In genomic region chr17:59607817-59608403, GRCh38 we compare ENCODE assay signal across 11 cellular contexts. TPM values are rescaled to one million over a fixed set of nuclear protein-coding genes. Genes with fewer than 3 reads are reported as not detected.
DNase-seq lines count a peak whose midpoint lies in the region; ATAC-seq and TF ChIP-seq lines count a peak whose summit lies in the region.
"Had no signal": no experiment of that assay in that cellular context is flagged by ENCODE, and none has a peak within 500 bp of the region (broad histone marks: within the 10 kb centered on the region; RNA-seq: fewer than 3 reads in every experiment).

No MANE protein-coding gene starts in this region.

- H3K36me3 Mint-ChIP-seq in activated naive CD4-positive, alpha-beta T cell treated with anti-CD3 and anti-CD28 coated beads for 36 hours (ENCODE audit: low read depth) = peaks cover 6% of the 10 kb centered on the region
- peaks cover 25% of the 10 kb centered on the region for H3K36me3 Mint-ChIP-seq in neural progenitor cell

- H2AFZ ChIP-seq in Loucy (ENCODE audit: low read length) (no peak overlapping the region), neural progenitor cell (replicated peaks) (no peak overlapping the region)

- H3K4me3 ChIP-seq in GM12864 (ENCODE audit: low read depth, low read length) (no peak overlapping the region), Loucy (ENCODE audit: low read length, poor library complexity, severe bottlenecking) (no peak overlapping the region), neural progenitor cell (no peak overlapping the region)

- CTCF ChIA-PET in activated naive CD4-positive, alpha-beta T cell treated with anti-CD3 and anti-CD28 coated beads for 36 hours (lab: Charles Lee) = interaction anchor here (0.6 to 1.8 kb wide), 5 partner anchors 11 to 86 kb away, joined by 3 to 5 read pairs (median 4); no protein-coding TSS in a partner anchor

- DNase-seq in GM12864 (ENCODE audit: low read depth) (no peak), neural progenitor cell (ENCODE audit: low spot score) (peak; percentile 14), NCI-H524 treated with DMSO at 0.1 percent for 48 hours (lab: John Stamatoyannopoulos, UW) (no peak), NCI-H2107 (lab: John Stamatoyannopoulos, UW) (no peak), NCI-H2171 treated with DMSO at 0.1 percent for 48 hours (lab: John Stamatoyannopoulos, UW) (no peak)
- peak; percentile 63 for DNase-seq in activated naive CD4-positive, alpha-beta T cell treated with anti-CD3 and anti-CD28 coated beads for 36 hours
- DNase-seq: activated CD4-positive, CD25-positive, alpha-beta regulatory T cell; NCI-H446 treated with DMSO at 0.1 percent for 48 hours had no signal

- H3K9me3 ChIP-seq in Loucy (ENCODE audit: insufficient read depth, low read depth, low read length) = no peaks in the 10 kb centered on the region
- H3K9me3 ChIP-seq in neural progenitor cell (ENCODE audit: low read depth) = no peaks in the 10 kb centered on the region

- H3K27me3 ChIP-seq in Loucy (ENCODE audit: insufficient read depth, low read length, poor library complexity, severe bottlenecking) = no peaks in the 10 kb centered on the region
- H3K27me3 ChIP-seq in neural progenitor cell = no peaks in the 10 kb centered on the region

- no peak overlapping the region for H3K27ac ChIP-seq in neural progenitor cell

- H3K4me3 Mint-ChIP-seq in activated naive CD4-positive, alpha-beta T cell treated with anti-CD3 and anti-CD28 coated beads for 36 hours = no peak overlapping the region
- no peak overlapping the region for H3K4me3 Mint-ChIP-seq in neural progenitor cell
- H3K4me3 Mint-ChIP-seq: memory B cell had no signal

- H3K27me3 Mint-ChIP-seq in activated naive CD4-positive, alpha-beta T cell treated with anti-CD3 and anti-CD28 coated beads for 36 hours (ENCODE audit: low read depth) = no peaks in the 10 kb centered on the region
- H3K27me3 Mint-ChIP-seq in neural progenitor cell (ENCODE audit: insufficient read depth, low read depth) = no peaks in the 10 kb centered on the region
- H3K27me3 Mint-ChIP-seq: memory B cell had no signal

- H3K79me2 ChIP-seq in Loucy (ENCODE audit: insufficient read depth, low read length) (no peaks in the 10 kb centered on the region), neural progenitor cell (ENCODE audit: low read depth) (no peaks in the 10 kb centered on the region)

- ATAC-seq in GM19324 (IDR thresholded peaks at IDR 0.05; ENCODE audit: low FRiP score, unreplicated experiment) = no peak

- H3K27ac Mint-ChIP-seq in activated naive CD4-positive, alpha-beta T cell treated with anti-CD3 and anti-CD28 coated beads for 36 hours = no peak overlapping the region
- no peak overlapping the region for H3K27ac Mint-ChIP-seq in neural progenitor cell
- H3K27ac Mint-ChIP-seq: memory B cell had no signal

- intact Hi-C loops in activated naive CD4-positive, alpha-beta T cell treated with anti-CD3 and anti-CD28 coated beads for 36 hours (cut with micrococcal nuclease) = no loop called here

- TF ChIP-seq CTCF in GM12864 (IDR thresholded peaks at IDR 0.05; ENCODE audit: low read depth, low read length, missing control alignments) (peak; percentile 29), Loucy (conservative IDR thresholded peaks at IDR 0.05; ENCODE audit: low read length) (peak; percentile 61), neural progenitor cell (IDR thresholded peaks at IDR 0.05) (peak; percentile 49)

- no peak overlapping the region for H3K9ac ChIP-seq in Loucy (ENCODE audit: low read depth, low read length, poor library complexity, severe bottlenecking)
- no peak overlapping the region for H3K9ac ChIP-seq in neural progenitor cell

- no peaks in the 10 kb centered on the region for H3K9me2 ChIP-seq in Loucy (replicated peaks; ENCODE audit: low read depth, low read length)

- H3K9me3 Mint-ChIP-seq in activated naive CD4-positive, alpha-beta T cell treated with anti-CD3 and anti-CD28 coated beads for 36 hours = no peaks in the 10 kb centered on the region
- no peaks in the 10 kb centered on the region for H3K9me3 Mint-ChIP-seq in neural progenitor cell
- H3K9me3 Mint-ChIP-seq: memory B cell had no signal

- H3K4me1 ChIP-seq in Loucy (ENCODE audit: insufficient read depth, low read length, poor library complexity, severe bottlenecking) (no peaks in the 10 kb centered on the region), neural progenitor cell (no peaks in the 10 kb centered on the region)

- H4K20me1 ChIP-seq in Loucy (ENCODE audit: insufficient read depth, low read length, poor library complexity, severe bottlenecking) = no peaks in the 10 kb centered on the region
- H4K20me1 ChIP-seq in neural progenitor cell (ENCODE audit: low read depth) = no peaks in the 10 kb centered on the region

- H3K4me2 ChIP-seq in Loucy (ENCODE audit: low read depth, low read length, poor library complexity, severe bottlenecking) (no peak overlapping the region), neural progenitor cell (no peak overlapping the region)

- H3F3A ChIP-seq in Loucy (ENCODE audit: low read depth) = peaks cover 3% of the 10 kb centered on the region; the same call in 1 of the 2 replicates
- H3F3A ChIP-seq in neural progenitor cell (ENCODE audit: low read depth) = no peaks in the 10 kb centered on the region

- no peaks in the 10 kb centered on the region for H3K4me1 Mint-ChIP-seq in activated naive CD4-positive, alpha-beta T cell treated with anti-CD3 and anti-CD28 coated beads for 36 hours (ENCODE audit: low read depth)
- H3K4me1 Mint-ChIP-seq in neural progenitor cell = no peaks in the 10 kb centered on the region
- H3K4me1 Mint-ChIP-seq: memory B cell had no signal

- H3K36me3 ChIP-seq in Loucy (ENCODE audit: insufficient read depth, low read length) (peaks cover 57% of the 10 kb centered on the region; the same call in 1 of the 2 replicates), neural progenitor cell (peaks cover 13% of the 10 kb centered on the region)

RNA-seq across cellular contexts. Expression of gene CLTC, which starts 11.8 kb away (rescaled TPM):
- 100 to 1,000 TPM; 127 to 134 TPM for total RNA-seq in activated naive CD4-positive, alpha-beta T cell treated with anti-CD3 and anti-CD28 coated beads for 36 hours
- total RNA-seq in neural progenitor cell (ENCODE audit: low replicate concordance) = 190 and 225 TPM in 2 replicates

RNA-seq across cellular contexts. Expression of gene DHX40, which starts 42.5 kb away (rescaled TPM):
- total RNA-seq in activated naive CD4-positive, alpha-beta T cell treated with anti-CD3 and anti-CD28 coated beads for 36 hours = 10 to 100 TPM; 14.2 to 15.3 TPM
- 81.5 and 108 TPM in 2 replicates for total RNA-seq in neural progenitor cell (ENCODE audit: low replicate concordance)

Comparison
In these comparisons a context has a peak if more than half of its experiments do, and no peak if none do; other contexts are left out.
1. DNase-seq: peak in activated naive CD4-positive, alpha-beta T cell treated with anti-CD3 and anti-CD28 coated beads for 36 hours (single experiment) and neural progenitor cell (single experiment); none in GM12864 (single experiment), NCI-H524 treated with DMSO at 0.1 percent for 48 hours (single experiment), NCI-H2107 (single experiment) and NCI-H2171 treated with DMSO at 0.1 percent for 48 hours (single experiment).
2. Peak in every context shown above with its lines, with median percentiles within 50 percentile points of each other: CTCF ChIP-seq.